ENCODE assay signal across 8 cellular contexts in the genomic region with DNA sequence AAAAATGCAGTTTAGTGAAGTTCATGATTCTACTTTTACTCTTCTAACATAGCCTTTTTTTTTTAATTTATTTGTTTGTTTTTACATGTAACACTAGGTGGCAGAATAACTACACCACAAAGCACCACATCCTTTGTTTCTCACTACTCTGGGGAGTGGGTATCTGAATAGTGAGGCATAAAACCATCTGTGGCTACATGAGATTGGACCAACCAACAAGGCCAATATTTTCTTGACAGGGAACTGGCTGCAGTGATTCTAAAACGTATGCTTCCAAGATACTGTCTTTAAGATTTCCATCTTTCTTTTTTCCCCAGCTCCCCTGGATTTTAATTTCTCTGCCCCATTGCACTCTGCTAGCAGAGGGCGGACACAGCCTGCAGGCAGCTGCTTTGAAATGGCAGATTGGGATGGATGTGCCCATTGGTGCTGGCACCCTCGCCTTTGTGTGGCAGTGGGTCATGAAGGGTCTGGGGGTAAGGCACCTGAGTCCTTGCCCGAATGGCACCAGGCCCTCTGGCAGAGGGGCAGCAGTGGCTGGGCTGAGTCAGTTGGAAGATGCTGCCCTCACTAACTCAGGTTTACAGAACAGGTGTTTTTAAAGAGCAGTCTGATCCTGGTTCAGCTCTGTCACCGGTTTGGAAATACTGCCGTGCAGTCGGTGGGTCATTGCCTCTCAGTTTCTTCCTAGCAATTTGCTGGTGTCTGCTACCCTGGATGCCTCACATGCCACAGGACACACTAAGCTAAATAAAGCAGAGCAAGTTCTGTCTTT.
A peak's percentile ranks its signal among the peaks of the same experiment; 100 is the strongest.
DNase-seq lines count a peak whose midpoint lies in the region; ATAC-seq and TF ChIP-seq lines count a peak whose summit lies in the region.

No MANE protein-coding gene starts in this region.

- intact Hi-C loops in activated naive CD4-positive, alpha-beta T cell treated with anti-CD3 and anti-CD28 coated beads for 36 hours (cut with micrococcal nuclease) = loop anchor here (1.0 kb wide), 3 partner anchors 467 to 593 kb away; no protein-coding TSS in a partner anchor
- intact Hi-C loops in vagina (cut with DNase I) = loop anchor here (2.0 to 5.0 kb wide), 4 partner anchors 144 to 569 kb away; no protein-coding TSS in a partner anchor

- ATAC-seq in GM21786 (IDR thresholded peaks at IDR 0.05; ENCODE audit: unreplicated experiment) = no peak

- H3K4me1 ChIP-seq in SJSA1 (replicated peaks) = peaks cover 68% of the 10 kb centered on the region
- peaks cover 70% of the 10 kb centered on the region for H3K4me1 ChIP-seq in mucosa of stomach (ENCODE audit: control insufficient read depth, insufficient read depth, low read length)
- peaks cover 90% of the 10 kb centered on the region for H3K4me1 ChIP-seq in vagina

- H3K9ac ChIP-seq in mucosa of stomach (ENCODE audit: low read length) = peak overlapping the region; percentile 23

- no peak overlapping the region for H3K4me3 ChIP-seq in SJSA1
- H3K4me3 ChIP-seq in mucosa of stomach (ENCODE audit: low read length) = no peak overlapping the region
- no peak overlapping the region for H3K4me3 ChIP-seq in vagina

- H3K4me1 Mint-ChIP-seq in activated naive CD4-positive, alpha-beta T cell treated with anti-CD3 and anti-CD28 coated beads, Interleukin-2, amount 10 ng/mL, durations not matched to agents 7 days and 5 days = peaks cover 24% of the 10 kb centered on the region
- peaks cover 41% of the 10 kb centered on the region for H3K4me1 Mint-ChIP-seq in activated naive CD4-positive, alpha-beta T cell treated with anti-CD3 and anti-CD28 coated beads for 36 hours (ENCODE audit: low read depth)

- peak; percentile 24 for DNase-seq in activated naive CD4-positive, alpha-beta T cell treated with anti-CD3 and anti-CD28 coated beads, Interleukin-2, amount 10 ng/mL, durations not matched to agents 7 days and 5 days
- DNase-seq in activated naive CD4-positive, alpha-beta T cell treated with anti-CD3 and anti-CD28 coated beads for 36 hours = no peak
- DNase-seq in SJSA1 (ENCODE audit: low read depth in 1 of 2, low spot score in 2 of 2) (peak in 1 of 2 experiments; percentile 60), epithelial cell of prostate (ENCODE audit: low read depth, low spot score) (no peak), vagina (ENCODE audit: extremely low spot score in 2 of 2) (no peak)

- peak overlapping the region; percentile 41; the same call in 1 of the 2 replicates for H3K27ac ChIP-seq in SJSA1
- H3K27ac ChIP-seq in epithelial cell of prostate = peak overlapping the region; percentile 37
- peak overlapping the region; percentile 92 for H3K27ac ChIP-seq in vagina

- H3K4me3 Mint-ChIP-seq in activated naive CD4-positive, alpha-beta T cell treated with anti-CD3 and anti-CD28 coated beads, Interleukin-2, amount 10 ng/mL, durations not matched to agents 7 days and 5 days = no peak overlapping the region
- no peak overlapping the region for H3K4me3 Mint-ChIP-seq in activated naive CD4-positive, alpha-beta T cell treated with anti-CD3 and anti-CD28 coated beads for 36 hours

- H3K36me3 ChIP-seq in SJSA1 (no peaks in the 10 kb centered on the region), mucosa of stomach (ENCODE audit: control insufficient read depth, insufficient read depth, low read length) (no peaks in the 10 kb centered on the region), vagina (no peaks in the 10 kb centered on the region)

- no peak overlapping the region for H3K27ac Mint-ChIP-seq in activated naive CD4-positive, alpha-beta T cell treated with anti-CD3 and anti-CD28 coated beads, Interleukin-2, amount 10 ng/mL, durations not matched to agents 7 days and 5 days
- no peak overlapping the region for H3K27ac Mint-ChIP-seq in activated naive CD4-positive, alpha-beta T cell treated with anti-CD3 and anti-CD28 coated beads for 36 hours

- H3K36me3 Mint-ChIP-seq in activated naive CD4-positive, alpha-beta T cell treated with anti-CD3 and anti-CD28 coated beads, Interleukin-2, amount 10 ng/mL, durations not matched to agents 7 days and 5 days = no peaks in the 10 kb centered on the region
- H3K36me3 Mint-ChIP-seq in activated naive CD4-positive, alpha-beta T cell treated with anti-CD3 and anti-CD28 coated beads for 36 hours (ENCODE audit: low read depth) = no peaks in the 10 kb centered on the region

- CTCF ChIA-PET in activated naive CD4-positive, alpha-beta T cell treated with anti-CD3 and anti-CD28 coated beads, Interleukin-2, amount 10 ng/mL, durations not matched to agents 7 days and 5 days (lab: Charles Lee) = interaction anchor here (0.7 to 9.3 kb wide), 22 partner anchors 12 to 596 kb away, joined by 3 to 149 read pairs (median 4); no protein-coding TSS in a partner anchor
- CTCF ChIA-PET in activated naive CD4-positive, alpha-beta T cell treated with anti-CD3 and anti-CD28 coated beads for 36 hours (lab: Charles Lee) = interaction anchor here (0.6 to 7.7 kb wide), 27 partner anchors 11 to 595 kb away, joined by 3 to 86 read pairs (median 4); no protein-coding TSS in a partner anchor

- H3K9me3 ChIP-seq in SJSA1 (replicated peaks) (no peaks in the 10 kb centered on the region), mucosa of stomach (ENCODE audit: control insufficient read depth, low read length) (no peaks in the 10 kb centered on the region), vagina (no peaks in the 10 kb centered on the region)

- TF ChIP-seq POLR2A in vagina (IDR thresholded peaks at IDR 0.05) = no peak

- H3K27me3 Mint-ChIP-seq in activated naive CD4-positive, alpha-beta T cell treated with anti-CD3 and anti-CD28 coated beads, Interleukin-2, amount 10 ng/mL, durations not matched to agents 7 days and 5 days = no peaks in the 10 kb centered on the region
- H3K27me3 Mint-ChIP-seq in activated naive CD4-positive, alpha-beta T cell treated with anti-CD3 and anti-CD28 coated beads for 36 hours (ENCODE audit: low read depth) = no peaks in the 10 kb centered on the region

- H3K9me3 Mint-ChIP-seq in activated naive CD4-positive, alpha-beta T cell treated with anti-CD3 and anti-CD28 coated beads, Interleukin-2, amount 10 ng/mL, durations not matched to agents 7 days and 5 days = no peaks in the 10 kb centered on the region
- H3K9me3 Mint-ChIP-seq in activated naive CD4-positive, alpha-beta T cell treated with anti-CD3 and anti-CD28 coated beads for 36 hours = no peaks in the 10 kb centered on the region

- TF ChIP-seq CTCF in LNCAP (IDR thresholded peaks at IDR 0.05) (peak; percentile 54; the same call in 1 of the 2 replicates), vagina (IDR thresholded peaks at IDR 0.05) (peak; percentile 11 to 66 (median 64))

- H3K27me3 ChIP-seq in SJSA1 (replicated peaks) (no peaks in the 10 kb centered on the region), mucosa of stomach (ENCODE audit: control insufficient read depth, insufficient read depth, low read length) (no peaks in the 10 kb centered on the region), vagina (no peaks in the 10 kb centered on the region)

Comparison
In these comparisons a context has a peak if more than half of its experiments do, and no peak if none do; other contexts are left out.
1. H3K27ac ChIP-seq: peak in every context shown above with its lines; median percentile 92 in vagina; 41 in SJSA1; 37 in epithelial cell of prostate.